Comparison of ENCODE assay signal across 15 cellular contexts in genomic region chr16:29154676-29155121, GRCh38.
DNase-seq lines count a peak whose midpoint lies in the region; ATAC-seq and TF ChIP-seq lines count a peak whose summit lies in the region.
"Had no signal": no experiment of that assay in that cellular context is flagged by ENCODE, and none has a peak within 500 bp of the region (broad histone marks: within the 10 kb centered on the region; RNA-seq: fewer than 3 reads in every experiment).

No MANE protein-coding gene starts in this region.

- no peak overlapping the region for H3K4me3 ChIP-seq in sigmoid colon
- H3K4me3 ChIP-seq: colonic mucosa had no signal

- no peak for TF ChIP-seq POLR2A in sigmoid colon (IDR thresholded peaks at IDR 0.05)

- intact Hi-C loops in sigmoid colon (cut with DNase I), result no loop called here

- peaks cover 7% of the 10 kb centered on the region for H3K36me3 Mint-ChIP-seq in activated naive CD8-positive, alpha-beta T cell
- H3K36me3 Mint-ChIP-seq in activated naive CD8-positive, alpha-beta T cell treated with anti-CD3 and anti-CD28 coated beads, Interleukin-2, amount 50 U/mL, for 24 hours (ENCODE audit: low read depth), result peaks cover 11% of the 10 kb centered on the region
- H3K36me3 Mint-ChIP-seq in activated CD8-positive, alpha-beta T cell treated with anti-CD3 and anti-CD28 coated beads, Interleukin-2, amount 10 ng/mL, durations not matched to agents 7 days and 5 days (ENCODE audit: low read depth), result peaks cover 11% of the 10 kb centered on the region
- peaks cover 1 to 10% of the 10 kb centered on the region in 2 donors for H3K36me3 Mint-ChIP-seq in activated T-cell treated with anti-CD3 and anti-CD28 coated beads, Interleukin-2, amount 50 U/mL, for 72 hours (ENCODE audit: insufficient read depth in 2 of 2)

- peaks cover 0 to 30% (median 19%) of the 10 kb centered on the region in 4 donors for H3K4me1 ChIP-seq in sigmoid colon
- H3K4me1 ChIP-seq: colonic mucosa had no signal

- no peaks in the 10 kb centered on the region for H3K27me3 Mint-ChIP-seq in activated naive CD8-positive, alpha-beta T cell
- H3K27me3 Mint-ChIP-seq in activated naive CD8-positive, alpha-beta T cell treated with anti-CD3 and anti-CD28 coated beads, Interleukin-2, amount 50 U/mL, for 24 hours, result no peaks in the 10 kb centered on the region
- no peaks in the 10 kb centered on the region for H3K27me3 Mint-ChIP-seq in activated CD8-positive, alpha-beta T cell treated with anti-CD3 and anti-CD28 coated beads, Interleukin-2, amount 10 ng/mL, durations not matched to agents 7 days and 5 days (ENCODE audit: low read depth)
- H3K27me3 Mint-ChIP-seq in activated T-cell treated with anti-CD3 and anti-CD28 coated beads, Interleukin-2, amount 50 U/mL, for 72 hours (ENCODE audit: low read depth), result no peaks in the 10 kb centered on the region
- H3K27me3 Mint-ChIP-seq: stimulated activated naive B cell treated with anti-CD40 and anti-IgM and Interleukin-4, amounts not matched to agents 10 μg/mL and 1 μg/mL and 100 μg/mL, for 72 hours had no signal

- DNase-seq in activated naive CD8-positive, alpha-beta T cell treated with anti-CD3 and anti-CD28 coated beads, Interleukin-2, amount 50 U/mL, for 24 hours, result no peak
- no peak for DNase-seq in activated CD8-positive, alpha-beta T cell treated with anti-CD3 and anti-CD28 coated beads, Interleukin-2, amount 10 ng/mL, durations not matched to agents 7 days and 5 days
- peak; percentile 61 for DNase-seq in fibroblast of gingiva (ENCODE audit: low read depth)
- DNase-seq in sigmoid colon, result no peak
- no peak for DNase-seq in HUDEP-2 (lab: John Stamatoyannopoulos, UW; ENCODE audit: unreplicated experiment in 76 of 76)
- no peak for DNase-seq in activated T-cell treated with anti-CD3 and anti-CD28 coated beads, Interleukin-2, amount 50 U/mL, for 72 hours
- DNase-seq: colonic mucosa; NCI-H2081 treated with DMSO at 0.1 percent for 48 hours; NCI-H748 treated with DMSO at 0.1 percent for 48 hours; RPMI8226; stimulated activated CD4-positive, alpha-beta T cell treated with anti-CD3 and anti-CD28 coated beads, Interleukin-4, amount 100 ng/mL, for 4 hours; stimulated activated naive B cell treated with anti-CD40 and anti-IgM and Interleukin-4, amounts not matched to agents 10 μg/mL and 1 μg/mL and 100 μg/mL, for 72 hours; T-helper 9 cell had no signal

- peak overlapping the region; percentile 49 for H3K4me3 Mint-ChIP-seq in activated naive CD8-positive, alpha-beta T cell
- H3K4me3 Mint-ChIP-seq in activated naive CD8-positive, alpha-beta T cell treated with anti-CD3 and anti-CD28 coated beads, Interleukin-2, amount 50 U/mL, for 24 hours, result no peak overlapping the region
- no peak overlapping the region for H3K4me3 Mint-ChIP-seq in activated CD8-positive, alpha-beta T cell treated with anti-CD3 and anti-CD28 coated beads, Interleukin-2, amount 10 ng/mL, durations not matched to agents 7 days and 5 days
- no peak overlapping the region for H3K4me3 Mint-ChIP-seq in activated T-cell treated with anti-CD3 and anti-CD28 coated beads, Interleukin-2, amount 50 U/mL, for 72 hours
- H3K4me3 Mint-ChIP-seq: stimulated activated naive B cell treated with anti-CD40 and anti-IgM and Interleukin-4, amounts not matched to agents 10 μg/mL and 1 μg/mL and 100 μg/mL, for 72 hours had no signal

- H3K9me3 ChIP-seq in sigmoid colon, result no peaks in the 10 kb centered on the region
- H3K9me3 ChIP-seq: colonic mucosa had no signal

- no peak for TF ChIP-seq CTCF in sigmoid colon (IDR thresholded peaks at IDR 0.05)

- peak overlapping the region; percentile 61 for H3K27ac Mint-ChIP-seq in activated naive CD8-positive, alpha-beta T cell
- no peak overlapping the region for H3K27ac Mint-ChIP-seq in activated naive CD8-positive, alpha-beta T cell treated with anti-CD3 and anti-CD28 coated beads, Interleukin-2, amount 50 U/mL, for 24 hours
- H3K27ac Mint-ChIP-seq in activated CD8-positive, alpha-beta T cell treated with anti-CD3 and anti-CD28 coated beads, Interleukin-2, amount 10 ng/mL, durations not matched to agents 7 days and 5 days, result peak overlapping the region; percentile 77
- H3K27ac Mint-ChIP-seq in activated T-cell treated with anti-CD3 and anti-CD28 coated beads, Interleukin-2, amount 50 U/mL, for 72 hours, result no peak overlapping the region

- peaks cover 58% of the 10 kb centered on the region for H3K4me1 Mint-ChIP-seq in activated naive CD8-positive, alpha-beta T cell (ENCODE audit: low read depth)
- H3K4me1 Mint-ChIP-seq in activated naive CD8-positive, alpha-beta T cell treated with anti-CD3 and anti-CD28 coated beads, Interleukin-2, amount 50 U/mL, for 24 hours, result peaks cover 56% of the 10 kb centered on the region
- H3K4me1 Mint-ChIP-seq in activated CD8-positive, alpha-beta T cell treated with anti-CD3 and anti-CD28 coated beads, Interleukin-2, amount 10 ng/mL, durations not matched to agents 7 days and 5 days (ENCODE audit: low read depth), result peaks cover 57% of the 10 kb centered on the region
- peaks cover 55% of the 10 kb centered on the region for H3K4me1 Mint-ChIP-seq in activated T-cell treated with anti-CD3 and anti-CD28 coated beads, Interleukin-2, amount 50 U/mL, for 72 hours (ENCODE audit: low read depth)

- peak in 1 of 4 donors; percentile 53 for TF ChIP-seq EP300 in sigmoid colon (IDR thresholded peaks at IDR 0.05)

- H3K27ac ChIP-seq in sigmoid colon, result peak overlapping the region in 3 of 4 donors; percentile 53 to 71 (median 67)
- H3K27ac ChIP-seq: colonic mucosa had no signal

- POLR2A ChIA-PET in activated CD8-positive, alpha-beta T cell treated with anti-CD3 and anti-CD28 coated beads, Interleukin-2, amount 10 ng/mL, durations not matched to agents 7 days and 5 days (lab: Charles Lee), result no interaction called here

- CTCF ChIA-PET in activated CD8-positive, alpha-beta T cell treated with anti-CD3 and anti-CD28 coated beads, Interleukin-2, amount 10 ng/mL, durations not matched to agents 7 days and 5 days (lab: Charles Lee), result no interaction called here

- H3K27me3 ChIP-seq in sigmoid colon, result no peaks in the 10 kb centered on the region
- H3K27me3 ChIP-seq: colonic mucosa had no signal

- no peaks in the 10 kb centered on the region for H3K9me3 Mint-ChIP-seq in activated naive CD8-positive, alpha-beta T cell (ENCODE audit: low read depth)
- H3K9me3 Mint-ChIP-seq in activated naive CD8-positive, alpha-beta T cell treated with anti-CD3 and anti-CD28 coated beads, Interleukin-2, amount 50 U/mL, for 24 hours, result no peaks in the 10 kb centered on the region
- no peaks in the 10 kb centered on the region for H3K9me3 Mint-ChIP-seq in activated CD8-positive, alpha-beta T cell treated with anti-CD3 and anti-CD28 coated beads, Interleukin-2, amount 10 ng/mL, durations not matched to agents 7 days and 5 days (ENCODE audit: insufficient read depth)
- no peaks in the 10 kb centered on the region for H3K9me3 Mint-ChIP-seq in activated T-cell treated with anti-CD3 and anti-CD28 coated beads, Interleukin-2, amount 50 U/mL, for 72 hours
- H3K9me3 Mint-ChIP-seq: stimulated activated naive B cell treated with anti-CD40 and anti-IgM and Interleukin-4, amounts not matched to agents 10 μg/mL and 1 μg/mL and 100 μg/mL, for 72 hours had no signal

- no peak for ATAC-seq in activated naive CD8-positive, alpha-beta T cell treated with anti-CD3 and anti-CD28 coated beads, Interleukin-2, amount 50 U/mL, for 24 hours
- ATAC-seq in activated CD8-positive, alpha-beta T cell treated with anti-CD3 and anti-CD28 coated beads, Interleukin-2, amount 10 ng/mL, durations not matched to agents 7 days and 5 days, result no peak
- no peak for ATAC-seq in GM21619 (IDR thresholded peaks at IDR 0.05; ENCODE audit: unreplicated experiment)
- ATAC-seq in activated T-cell treated with anti-CD3 and anti-CD28 coated beads, Interleukin-2, amount 50 U/mL, for 72 hours (replicated peaks in 1 of 2), result no peak
- ATAC-seq: stimulated activated naive B cell treated with anti-CD40 and anti-IgM and Interleukin-4, amounts not matched to agents 10 μg/mL and 1 μg/mL and 100 μg/mL, for 72 hours had no signal

- H3K36me3 ChIP-seq in sigmoid colon, result peaks cover 0 to 5% (median 0%) of the 10 kb centered on the region in 4 donors
- H3K36me3 ChIP-seq: colonic mucosa had no signal

- 74 to 78% methylated on average over 20 of the region's 20 CpGs for WGBS in sigmoid colon, 2 donors

Comparison
In these comparisons a context has a peak if more than half of its experiments do, and no peak if none do; other contexts are left out.
1. H3K27ac Mint-ChIP-seq: peak in activated naive CD8-positive, alpha-beta T cell (single experiment) and activated CD8-positive, alpha-beta T cell treated with anti-CD3 and anti-CD28 coated beads, Interleukin-2, amount 10 ng/mL, durations not matched to agents 7 days and 5 days (single experiment); none in activated naive CD8-positive, alpha-beta T cell treated with anti-CD3 and anti-CD28 coated beads, Interleukin-2, amount 50 U/mL, for 24 hours (single experiment) and activated T-cell treated with anti-CD3 and anti-CD28 coated beads, Interleukin-2, amount 50 U/mL, for 72 hours (single experiment).